Comparison of ENCODE assay signal across 1 cellular context in genomic region chr3:113783980-113784379, GRCh38.
TF ChIP-seq lines count a peak whose summit lies in the region.

No MANE protein-coding gene starts in this region.

TF ChIP-seq in H1, 55 proteins besides CTCF, POLR2A, EP300 and RAD21:
- no peak for TF ChIP-seq NANOG (IDR thresholded peaks at IDR 0.05; ENCODE audit: insufficient read depth, low read depth, low read length, poor library complexity, severe bottlenecking)
- TF ChIP-seq GABPA (IDR thresholded peaks at IDR 0.05; ENCODE audit: borderline replicate concordance, insufficient read depth, low read length), result no peak
- no peak for TF ChIP-seq CEBPB (IDR thresholded peaks at IDR 0.05; ENCODE audit: low read depth, low read length)
- no peak for TF ChIP-seq CHD1 (IDR thresholded peaks at IDR 0.05; ENCODE audit: low read depth, low read length)
- TF ChIP-seq JUN (IDR thresholded peaks at IDR 0.05; ENCODE audit: low read depth, low read length), result no peak
- no peak for TF ChIP-seq CHD2 (IDR thresholded peaks at IDR 0.05; ENCODE audit: low read length)
- no peak for TF ChIP-seq HDAC6 (IDR thresholded peaks at IDR 0.05; ENCODE audit: low read depth, low read length)
- TF ChIP-seq KDM1A (IDR thresholded peaks at IDR 0.05; ENCODE audit: borderline replicate concordance, low read length), result no peak
- TF ChIP-seq TCF12 (IDR thresholded peaks at IDR 0.05; ENCODE audit: low read depth, low read length), result no peak
- no peak for TF ChIP-seq MAX (IDR thresholded peaks at IDR 0.05)
- no peak for TF ChIP-seq BCL11A (IDR thresholded peaks at IDR 0.05; ENCODE audit: low read depth in 2 of 2, low read length in 2 of 2)
- no peak for TF ChIP-seq TAF7 (optimal IDR thresholded peaks at IDR 0.05; ENCODE audit: borderline replicate concordance, low read depth, low read length)
- TF ChIP-seq NRF1 (IDR thresholded peaks at IDR 0.05; ENCODE audit: low read depth, low read length), result no peak
- no peak for TF ChIP-seq SP2 (IDR thresholded peaks at IDR 0.05; ENCODE audit: low read length)
- TF ChIP-seq RFX5 (IDR thresholded peaks at IDR 0.05; ENCODE audit: borderline replicate concordance, low read depth, low read length), result no peak
- no peak for TF ChIP-seq CHD7 (IDR thresholded peaks at IDR 0.05; ENCODE audit: insufficient replicate concordance, low read length)
- no peak for TF ChIP-seq BRCA1 (IDR thresholded peaks at IDR 0.05; ENCODE audit: low read depth, low read length)
TF ChIP-seq in H1: peak in this region for 0.
